Comparison of ENCODE assay signal across 31 cellular contexts in the genomic region with DNA sequence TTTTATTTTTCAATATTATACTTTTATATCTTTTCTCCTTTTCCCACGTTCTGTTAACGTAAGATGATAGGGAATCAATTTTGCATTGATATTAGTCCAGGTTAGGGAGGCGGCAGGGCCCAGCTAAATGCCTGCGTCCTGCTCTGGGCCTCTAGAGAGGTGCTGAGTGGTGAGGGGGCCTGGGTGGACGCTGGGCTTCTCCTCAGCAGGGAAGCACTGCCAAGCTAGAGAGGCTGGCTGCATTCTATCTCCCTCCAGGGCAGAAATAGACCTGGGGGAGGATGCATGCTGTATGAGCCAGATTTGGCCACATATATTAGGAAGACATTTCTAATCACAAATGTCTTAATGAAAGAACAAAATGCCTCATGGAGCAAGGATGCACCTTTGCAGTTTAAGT. TPM values are rescaled to one million over a fixed set of nuclear protein-coding genes. Genes with fewer than 3 reads are reported as not detected.
"Had no signal": no experiment of that assay in that cellular context is flagged by ENCODE, and none has a peak within 500 bp of the region (broad histone marks: within the 10 kb centered on the region; RNA-seq: fewer than 3 reads in every experiment).

No MANE protein-coding gene starts in this region.

- H3K4me1 Mint-ChIP-seq: natural killer cell, nephron progenitor cell had no signal

- H3K27ac Mint-ChIP-seq: immature natural killer cell; mesothelial cell of epicardium; naive B cell; natural killer cell; nephron progenitor cell; neural progenitor cell; stimulated activated naive B cell treated with anti-CD40 and anti-IgM and Interleukin-4, amounts not matched to agents 10 μg/mL and 1 μg/mL and 100 μg/mL, for 72 hours; type B pancreatic cell had no signal

- H3K4me3 ChIP-seq: lung, neural progenitor cell, psoas muscle, skin epidermis, tibial nerve, uterus had no signal

- H3K4me1 ChIP-seq: neural progenitor cell, parathyroid adenoma, psoas muscle, uterus had no signal

- H3K4me3 Mint-ChIP-seq: immature natural killer cell; mesothelial cell of epicardium; naive B cell; natural killer cell; nephron progenitor cell; neural progenitor cell; stimulated activated naive B cell treated with anti-CD40 and anti-IgM and Interleukin-4, amounts not matched to agents 10 μg/mL and 1 μg/mL and 100 μg/mL, for 72 hours; type B pancreatic cell had no signal

- ATAC-seq: left lobe of liver; natural killer cell; sciatic nerve; stimulated activated naive B cell treated with anti-CD40 and anti-IgM and Interleukin-4, amounts not matched to agents 10 μg/mL and 1 μg/mL and 100 μg/mL, for 72 hours; stimulated activated naive CD8-positive, alpha-beta T cell treated with anti-CD3 and anti-CD28 coated beads, Interleukin-15, Interleukin-2, amounts not matched to agents 100 U/mL and 50 U/mL, for 24 hours had no signal

- H3K36me3 ChIP-seq: neural progenitor cell, neutrophil, tibial nerve, uterus had no signal

- DNase-seq: immature natural killer cell; mesendoderm; naive B cell; natural killer cell; nephron progenitor cell; occipital lobe; psoas muscle; stimulated activated CD4-positive, alpha-beta T cell treated with anti-CD3 and anti-CD28 coated beads, Interleukin-12 subunit alpha, Interleukin-12 subunit beta, amount 100 ng/mL, for 4 hours; stimulated activated CD4-positive, alpha-beta T cell treated with anti-CD3 and anti-CD28 coated beads, Interleukin-15, amount 100 ng/mL, for 24 hours; stimulated activated CD4-positive, alpha-beta T cell treated with anti-CD3 and anti-CD28 coated beads, Interleukin-2, amount 100 ng/mL, for 24 hours; stimulated activated CD4-positive, alpha-beta T cell treated with anti-CD3 and anti-CD28 coated beads, Interleukin-4, amount 100 ng/mL, for 1 hour; stimulated activated naive B cell treated with anti-CD40 and anti-IgM and Interleukin-4, amounts not matched to agents 10 μg/mL and 1 μg/mL and 100 μg/mL, for 72 hours; stimulated activated naive CD8-positive, alpha-beta T cell treated with anti-CD3 and anti-CD28 coated beads, Interleukin-15, Interleukin-2, amounts not matched to agents 100 U/mL and 50 U/mL, for 24 hours; uterus had no signal

- H3K27ac ChIP-seq: neural progenitor cell, neutrophil, parathyroid adenoma, psoas muscle, skin epidermis, tibial nerve, uterus had no signal

- H3K27me3 ChIP-seq: uterus had no signal

- H3K9me3 ChIP-seq: neutrophil, psoas muscle, uterus had no signal

- H3K36me3 Mint-ChIP-seq: immature natural killer cell; mesothelial cell of epicardium; natural killer cell; neural progenitor cell; stimulated activated naive B cell treated with anti-CD40 and anti-IgM and Interleukin-4, amounts not matched to agents 10 μg/mL and 1 μg/mL and 100 μg/mL, for 72 hours had no signal

RNA-seq across cellular contexts. Expression of gene NKX2-5, which starts 43.6 kb away (rescaled TPM):
- total RNA-seq: kidney epithelial cell, left lobe of liver, lower leg skin, lung, mononuclear cell, natural killer cell, occipital lobe, posterior vena cava, sciatic nerve, subcutaneous adipose tissue, temporal lobe, tibial nerve, ureter, uterus had no signal
- polyA plus RNA-seq: immature natural killer cell, lung, psoas muscle had no signal

RNA-seq across cellular contexts. Expression of gene STC2, which starts 49.6 kb away (rescaled TPM):
- total RNA-seq: natural killer cell had no signal
- polyA plus RNA-seq: immature natural killer cell had no signal
